Comparison of ENCODE assay signal across 11 cellular contexts in the genomic region with DNA sequence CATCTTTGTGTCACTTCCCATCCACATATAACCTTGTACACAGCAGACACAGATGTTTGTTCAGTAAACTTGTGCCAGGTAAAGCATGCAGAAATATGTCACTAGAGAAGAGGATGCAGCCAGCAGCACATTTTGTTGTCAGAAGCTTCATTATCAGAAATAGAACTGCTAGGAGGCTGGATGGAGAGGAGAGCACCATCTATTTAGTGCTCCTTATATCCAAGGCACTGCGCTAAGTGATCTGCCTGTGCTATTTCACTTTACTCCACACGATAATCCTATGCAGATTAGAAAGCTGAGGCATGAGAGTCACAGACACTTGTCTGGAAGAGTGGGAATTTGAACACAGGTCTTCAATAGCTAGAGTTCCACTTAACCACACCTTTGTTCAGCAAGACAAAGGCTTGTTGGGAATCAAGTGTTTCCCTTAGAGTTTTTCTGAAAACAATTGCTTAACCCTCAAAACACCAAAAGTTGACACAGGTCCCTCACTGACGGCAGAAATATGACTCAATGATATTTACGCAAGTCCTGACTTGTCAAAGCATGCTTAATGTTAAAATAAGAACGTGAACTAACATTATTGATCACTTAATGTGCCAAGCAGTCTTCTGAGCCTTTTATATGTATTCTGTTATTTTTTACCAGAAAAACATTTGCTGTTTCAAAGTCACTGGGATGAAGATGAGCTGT. TPM values are rescaled to one million over a fixed set of nuclear protein-coding genes. Genes with fewer than 3 reads are reported as not detected.
DNase-seq lines count a peak whose midpoint lies in the region; ATAC-seq and TF ChIP-seq lines count a peak whose summit lies in the region.
"Had no signal": no experiment of that assay in that cellular context is flagged by ENCODE, and none has a peak within 500 bp of the region (broad histone marks: within the 10 kb centered on the region; RNA-seq: fewer than 3 reads in every experiment).

No MANE protein-coding gene starts in this region.

- peaks cover 23% of the 10 kb centered on the region for H3K4me1 Mint-ChIP-seq in activated CD4-positive, alpha-beta T cell treated with anti-CD3 and anti-CD28 coated beads for 36 hours
- H3K4me1 Mint-ChIP-seq in endodermal cell (peaks cover 31% of the 10 kb centered on the region), progenitor cell of endocrine pancreas (ENCODE audit: low read depth) (peaks cover 39% of the 10 kb centered on the region)

- 91 to 95% methylated on average over 5 of the region's 5 CpGs for WGBS in endodermal cell (ENCODE audit: insufficient coverage in 1 of 2, insufficient read length in 1 of 2), 2 experiments

- TF ChIP-seq CTCF in RWPE2 (IDR thresholded peaks at IDR 0.05; ENCODE audit: poor library complexity, severe bottlenecking) (no peak), endodermal cell (conservative IDR thresholded peaks at IDR 0.05) (no peak), progenitor cell of endocrine pancreas (IDR thresholded peaks at IDR 0.05; ENCODE audit: unreplicated experiment) (no peak)

- POLR2A ChIA-PET in activated CD4-positive, alpha-beta T cell treated with anti-CD3 and anti-CD28 coated beads for 36 hours (lab: Charles Lee): interaction anchor here (0.6 kb wide), 1 partner anchor 36 kb away, joined by 3 read pairs; no protein-coding TSS in a partner anchor

- peaks cover 16% of the 10 kb centered on the region for H3K4me1 ChIP-seq in RWPE2 (ENCODE audit: insufficient read depth, poor library complexity, severe bottlenecking)
- no peaks in the 10 kb centered on the region for H3K4me1 ChIP-seq in endodermal cell (ENCODE audit: control insufficient read depth, insufficient read depth, low read length)

- H3K27me3 ChIP-seq in RWPE2 (ENCODE audit: insufficient read depth, poor library complexity, severe bottlenecking) (no peaks in the 10 kb centered on the region), endodermal cell (ENCODE audit: control insufficient read depth, insufficient read depth, low read length, poor library complexity, severe bottlenecking) (no peaks in the 10 kb centered on the region)

- no peak for DNase-seq in activated CD4-positive, alpha-beta T cell treated with anti-CD3 and anti-CD28 coated beads for 36 hours
- DNase-seq in activated CD4-positive, alpha-beta T cell treated with anti-CD3 and anti-CD28 coated beads for 48 hours: no peak
- no peak for DNase-seq in RWPE2 (ENCODE audit: low spot score)
- no peak for DNase-seq in endodermal cell
- DNase-seq in progenitor cell of endocrine pancreas (ENCODE audit: low spot score, unreplicated experiment): no peak
- DNase-seq in putamen (ENCODE audit: low spot score): no peak
- no peak for DNase-seq in T1000 (lab: John Stamatoyannopoulos, UW)
- no peak for DNase-seq in stimulated activated naive CD4-positive, alpha-beta T cell (lab: John Stamatoyannopoulos, UW)
- DNase-seq: NCI-H1092, occipital lobe had no signal

- H3K36me3 Mint-ChIP-seq in activated CD4-positive, alpha-beta T cell treated with anti-CD3 and anti-CD28 coated beads for 36 hours (ENCODE audit: low read depth): peaks cover 10% of the 10 kb centered on the region
- H3K36me3 Mint-ChIP-seq in endodermal cell (ENCODE audit: low read depth) (peaks cover 8% of the 10 kb centered on the region), progenitor cell of endocrine pancreas (ENCODE audit: insufficient read depth) (peaks cover 2% of the 10 kb centered on the region)

- H3K27me3 Mint-ChIP-seq in activated CD4-positive, alpha-beta T cell treated with anti-CD3 and anti-CD28 coated beads for 36 hours: no peaks in the 10 kb centered on the region
- H3K27me3 Mint-ChIP-seq in endodermal cell (ENCODE audit: insufficient read depth) (peaks cover 54% of the 10 kb centered on the region), progenitor cell of endocrine pancreas (peaks cover 10% of the 10 kb centered on the region)

- peak overlapping the region; percentile 78 for H3K4me3 Mint-ChIP-seq in activated CD4-positive, alpha-beta T cell treated with anti-CD3 and anti-CD28 coated beads for 36 hours
- H3K4me3 Mint-ChIP-seq in endodermal cell: peak overlapping the region; percentile 69
- H3K4me3 Mint-ChIP-seq in progenitor cell of endocrine pancreas (ENCODE audit: low read depth): peak overlapping the region; percentile 70

- intact Hi-C loops in activated CD4-positive, alpha-beta T cell treated with anti-CD3 and anti-CD28 coated beads for 36 hours (cut with DNase I, micrococcal nuclease): loop anchor here (1.0 to 10.0 kb wide), 7 partner anchors 64 to 509 kb away; a partner anchor contains a TSS

- H3K27ac ChIP-seq in RWPE2 (ENCODE audit: poor library complexity, severe bottlenecking): peak overlapping the region; percentile 26
- no peak overlapping the region for H3K27ac ChIP-seq in endodermal cell (ENCODE audit: low read depth, low read length)

- peaks cover 22% of the 10 kb centered on the region for H3K36me3 ChIP-seq in RWPE2 (ENCODE audit: low read depth)
- H3K36me3 ChIP-seq in endodermal cell (ENCODE audit: control insufficient read depth, insufficient read depth, low read length): peaks cover 13% of the 10 kb centered on the region

- CTCF ChIA-PET in activated CD4-positive, alpha-beta T cell treated with anti-CD3 and anti-CD28 coated beads for 36 hours (lab: Charles Lee): interaction anchor here (0.6 to 1.1 kb wide), 7 partner anchors 11 to 295 kb away, joined by 3 to 4 read pairs (median 3); a partner anchor contains a TSS

- H3K4me3 ChIP-seq in RWPE2 (ENCODE audit: severe bottlenecking) (no peak overlapping the region), endodermal cell (ENCODE audit: low read length) (no peak overlapping the region)

- no peaks in the 10 kb centered on the region for H3K9me3 Mint-ChIP-seq in activated CD4-positive, alpha-beta T cell treated with anti-CD3 and anti-CD28 coated beads for 36 hours (ENCODE audit: low read depth)
- H3K9me3 Mint-ChIP-seq in endodermal cell (no peaks in the 10 kb centered on the region), progenitor cell of endocrine pancreas (ENCODE audit: low read depth) (no peaks in the 10 kb centered on the region)

- no peak for ATAC-seq in activated CD4-positive, alpha-beta T cell treated with anti-CD3 and anti-CD28 coated beads for 36 hours
- ATAC-seq in RWPE2 (ENCODE audit: low read depth): no peak; the same call in 1 of the 3 replicates

- H3K9me3 ChIP-seq in RWPE2 (ENCODE audit: severe bottlenecking) (no peaks in the 10 kb centered on the region), endodermal cell (ENCODE audit: control insufficient read depth, low read length) (no peaks in the 10 kb centered on the region)

- peak overlapping the region; percentile 83 for H3K27ac Mint-ChIP-seq in activated CD4-positive, alpha-beta T cell treated with anti-CD3 and anti-CD28 coated beads for 36 hours
- H3K27ac Mint-ChIP-seq in endodermal cell: no peak overlapping the region
- no peak overlapping the region for H3K27ac Mint-ChIP-seq in progenitor cell of endocrine pancreas

- H3K9ac ChIP-seq in endodermal cell (ENCODE audit: extremely low read depth, low read length, poor library complexity, severe bottlenecking): no peak overlapping the region

RNA-seq across cellular contexts. Expression of a gene that starts 1.2 kb away (rescaled TPM):
- 10 to 100 TPM; 34.5 to 34.6 TPM for total RNA-seq in activated CD4-positive, alpha-beta T cell treated with anti-CD3 and anti-CD28 coated beads for 36 hours
- total RNA-seq in endodermal cell: 10 to 100 TPM; 28.2 to 36.3 TPM
- polyA plus RNA-seq in endodermal cell (2013, experiment 1 of 2): 29.0 TPM
- polyA plus RNA-seq in endodermal cell (2013, experiment 2 of 2): 28.5 TPM
- total RNA-seq in progenitor cell of endocrine pancreas: 52.0 and 53.0 TPM in 2 replicates

RNA-seq across cellular contexts. Expression of a gene that starts 1.8 kb away (rescaled TPM):
- not detected for total RNA-seq in activated CD4-positive, alpha-beta T cell treated with anti-CD3 and anti-CD28 coated beads for 36 hours
- total RNA-seq in endodermal cell (not detected), progenitor cell of endocrine pancreas (not detected in 2 replicates)
- not detected for polyA plus RNA-seq in endodermal cell (2013, experiment 1 of 2)
- polyA plus RNA-seq in endodermal cell (2013, experiment 2 of 2): not detected
- total RNA-seq: occipital lobe, RPMI7951 had no signal
